8 cellular contexts compared by ENCODE assay signal in the genomic region with DNA sequence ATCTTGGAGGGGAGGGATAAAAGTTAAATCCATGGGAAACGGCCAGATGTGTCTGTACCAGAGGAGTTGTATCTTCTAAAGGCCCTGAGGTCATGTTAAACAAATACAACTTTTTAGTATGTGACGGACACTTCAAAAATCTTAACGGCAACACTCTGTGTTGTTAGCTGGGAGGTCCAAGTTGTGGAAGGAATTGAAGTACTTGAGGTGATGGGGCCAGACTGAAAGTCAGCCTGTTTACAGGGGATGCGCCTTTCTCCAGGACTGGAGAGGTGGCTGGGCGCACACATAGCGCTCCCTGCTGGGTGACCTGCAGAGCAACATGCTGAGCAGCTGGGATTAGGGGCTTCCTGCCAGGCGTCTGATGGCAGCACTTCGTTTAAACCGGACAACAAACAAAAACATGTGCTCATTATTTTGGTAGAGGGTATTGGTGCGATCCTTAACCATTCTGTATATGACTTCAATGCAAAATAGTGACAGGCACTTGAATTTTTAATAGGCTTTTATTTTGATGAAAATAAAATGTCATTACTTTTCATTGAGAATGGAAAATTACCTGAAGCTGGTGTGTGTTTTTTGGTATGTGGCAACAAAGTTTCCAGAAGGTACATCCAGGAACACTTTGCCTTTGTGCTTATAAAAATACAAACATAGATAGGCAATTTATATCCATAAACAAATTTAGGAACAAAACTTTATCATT.
DNase-seq lines count a peak whose midpoint lies in the region; ATAC-seq and TF ChIP-seq lines count a peak whose summit lies in the region.

No MANE protein-coding gene starts in this region.

- ATAC-seq in GM18498 (IDR thresholded peaks at IDR 0.05; ENCODE audit: unreplicated experiment) (peak; percentile 81), HG02938 (IDR thresholded peaks at IDR 0.05; ENCODE audit: unreplicated experiment) (peak; percentile 76), heart left ventricle (peak; percentile 87 to 96 (median 94)), HG03457 (IDR thresholded peaks at IDR 0.05; ENCODE audit: unreplicated experiment) (no peak)

- intact Hi-C loops in heart left ventricle (cut with DNase I): loop anchor here (1.0 to 10.0 kb wide), 14 partner anchors 195 to 657 kb away; a partner anchor contains a TSS

- peaks cover 0 to 10% (median 4%) of the 10 kb centered on the region in 12 donors for H3K4me1 ChIP-seq in heart left ventricle

- H3K9me3 ChIP-seq in heart left ventricle: no peaks in the 10 kb centered on the region

- H3K27ac ChIP-seq in heart left ventricle: no peak overlapping the region

- H3K4me3 ChIP-seq in heart left ventricle: no peak overlapping the region

- 19 to 26% (median 20%) methylated on average over 10 of the region's 10 CpGs for WGBS in heart left ventricle, 4 donors

- DNase-seq in AG20443 (ENCODE audit: low spot score) (peak; percentile 91), NCI-H510A treated with DMSO at 0.1 percent for 48 hours (lab: John Stamatoyannopoulos, UW) (peak; percentile 29), heart left ventricle (peak; percentile 59 to 79 (median 64)), pons (ENCODE audit: low spot score) (peak; percentile 71)
- DNase-seq in activated naive CD4-positive, alpha-beta T cell treated with anti-CD3 and anti-CD28 coated beads, Interleukin-2, amount 50 U/mL, for 16 hours: peak; percentile 24

- H3K27me3 ChIP-seq in heart left ventricle: no peaks in the 10 kb centered on the region

- peaks cover 0 to 79% (median 49%) of the 10 kb centered on the region in 9 donors for H3K36me3 ChIP-seq in heart left ventricle

- no peak for TF ChIP-seq POLR2A in heart left ventricle (IDR thresholded peaks at IDR 0.05)

- peak; percentile 77 to 94 (median 88) for TF ChIP-seq CTCF in heart left ventricle (IDR thresholded peaks at IDR 0.05)

Comparison
In these comparisons a context has a peak if more than half of its experiments do, and no peak if none do; other contexts are left out.
1. DNase-seq: peak in every context shown above with its lines; median percentile 91 in AG20443; 71 in pons; 64 in heart left ventricle; 29 in NCI-H510A treated with DMSO at 0.1 percent for 48 hours; 24 in activated naive CD4-positive, alpha-beta T cell treated with anti-CD3 and anti-CD28 coated beads, Interleukin-2, amount 50 U/mL, for 16 hours.